ENCODE assay signal across 19 cellular contexts in the genomic region with DNA sequence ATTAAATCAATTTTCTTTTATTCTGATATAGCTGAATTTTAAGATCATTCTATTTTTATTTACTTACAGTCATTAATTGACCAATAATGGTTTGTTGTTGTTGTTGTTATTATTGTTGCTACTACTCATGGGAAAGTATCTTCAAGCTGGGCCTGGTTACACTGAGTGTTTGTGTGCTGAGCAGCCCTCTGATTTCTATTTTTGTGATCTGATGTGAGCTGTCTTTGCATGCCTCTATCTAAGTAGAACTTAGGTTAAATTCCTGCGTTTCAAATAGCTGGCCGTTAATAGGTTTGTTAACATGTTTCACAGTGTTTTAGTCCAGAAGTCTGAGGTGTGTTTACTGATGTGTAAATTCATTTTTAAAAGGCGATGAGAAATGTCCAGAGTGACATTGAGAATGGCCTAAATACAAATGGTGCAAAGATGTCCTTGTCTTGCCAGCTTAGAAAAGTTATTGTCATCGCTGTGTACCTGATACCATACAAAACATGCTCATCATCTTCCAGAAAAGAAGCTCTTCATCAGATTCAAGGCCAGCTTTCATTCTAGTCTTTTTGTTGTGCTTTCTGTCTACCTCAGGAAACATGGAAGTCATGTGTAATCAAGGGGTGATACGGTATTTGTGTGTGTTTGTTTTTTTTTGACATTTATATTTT. TPM values are rescaled to one million over a fixed set of nuclear protein-coding genes. Genes with fewer than 3 reads are reported as not detected.
DNase-seq lines count a peak whose midpoint lies in the region; ATAC-seq and TF ChIP-seq lines count a peak whose summit lies in the region.
"Had no signal": no experiment of that assay in that cellular context is flagged by ENCODE, and none has a peak within 500 bp of the region (broad histone marks: within the 10 kb centered on the region; RNA-seq: fewer than 3 reads in every experiment).

No MANE protein-coding gene starts in this region.

- WGBS in heart right ventricle, 2 donors: 47 to 64% methylated on average over 5 of the region's 5 CpGs

- H3K9me3 ChIP-seq in heart right ventricle (no peaks in the 10 kb centered on the region), skeletal muscle tissue (ENCODE audit: control insufficient read depth in 3 of 3, low read length in 3 of 3) (no peaks in the 10 kb centered on the region)
- H3K9me3 ChIP-seq: A549, BLaER1 had no signal

- no peak for TF ChIP-seq CTCF in natural killer cell (IDR thresholded peaks at IDR 0.05)
- TF ChIP-seq CTCF in heart right ventricle (IDR thresholded peaks at IDR 0.05): no peak
- TF ChIP-seq CTCF in omental fat pad (IDR thresholded peaks at IDR 0.05): no peak

- H3K27me3 ChIP-seq in heart right ventricle (no peaks in the 10 kb centered on the region), skeletal muscle tissue (ENCODE audit: control insufficient read depth in 3 of 3, insufficient read depth in 3 of 3, low read length in 3 of 3) (no peaks in the 10 kb centered on the region)
- H3K27me3 ChIP-seq: BLaER1 had no signal

- ATAC-seq in natural killer cell (no peak), heart right ventricle (peak; percentile 49 to 92 (median 84)), omental fat pad (ENCODE audit: low FRiP score) (no peak)
- no peak for ATAC-seq in natural killer cell treated with Interleukin-12 subunit alpha and Interleukin-12 subunit beta and Interleukin-15 and Interleukin-18, amount 100 ng/mL, for 72 hours
- ATAC-seq in stimulated activated memory B cell treated with anti-CD40 and anti-IgM and Interleukin-4, amounts not matched to agents 10 μg/mL and 1 μg/mL and 100 μg/mL, for 72 hours: no peak
- ATAC-seq: A549; CD8-positive, alpha-beta T cell; Panc1 had no signal

- DNase-seq in natural killer cell: no peak
- no peak for DNase-seq in natural killer cell treated with Interleukin-12 subunit alpha and Interleukin-12 subunit beta and Interleukin-15 and Interleukin-18, amount 100 ng/mL, for 72 hours (ENCODE audit: low spot score)
- DNase-seq in heart right ventricle: no peak
- DNase-seq in islet precursor cell: peak; percentile 2
- no peak for DNase-seq in NCI-H1930 (lab: John Stamatoyannopoulos, UW)
- no peak for DNase-seq in omental fat pad (ENCODE audit: low spot score)
- DNase-seq: Calu3; CD8-positive, alpha-beta T cell; H9; NCI-H1417 treated with DMSO at 0.1 percent for 48 hours; NCI-H2029 treated with DMSO at 0.1 percent for 48 hours; NCI-H2171; NCI-H446 treated with DMSO at 0.1 percent for 48 hours had no signal

- no peaks in the 10 kb centered on the region for H3K27me3 Mint-ChIP-seq in natural killer cell (ENCODE audit: low read depth in 2 of 2)
- no peaks in the 10 kb centered on the region for H3K27me3 Mint-ChIP-seq in natural killer cell treated with Interleukin-12 subunit alpha and Interleukin-12 subunit beta and Interleukin-15 and Interleukin-18, amount 100 ng/mL, for 72 hours
- no peaks in the 10 kb centered on the region for H3K27me3 Mint-ChIP-seq in stimulated activated memory B cell treated with anti-CD40 and anti-IgM and Interleukin-4, amounts not matched to agents 10 μg/mL and 1 μg/mL and 100 μg/mL, for 72 hours

- H3K4me3 ChIP-seq in heart right ventricle (peak overlapping the region in 6 of 10 donors; percentile 2 to 37 (median 10)), skeletal muscle tissue (ENCODE audit: low read length in 3 of 3) (peak overlapping the region in 1 of 3 donors; percentile 27)
- H3K4me3 ChIP-seq: A549, BLaER1 had no signal

- H3K36me3 ChIP-seq in heart right ventricle (peaks cover 0 to 63% (median 7%) of the 10 kb centered on the region in 9 donors), skeletal muscle tissue (ENCODE audit: control insufficient read depth in 3 of 3, insufficient read depth in 3 of 3, low read length in 3 of 3) (peaks cover 0 to 7% (median 0%) of the 10 kb centered on the region in 3 donors)

- H3K27ac ChIP-seq in heart right ventricle: peak overlapping the region; percentile 48 to 88 (median 70)
- H3K27ac ChIP-seq in skeletal muscle tissue (ENCODE audit: low read depth, low read length): peak overlapping the region; percentile 76
- H3K27ac ChIP-seq: A549, BLaER1 had no signal

- H3K36me3 Mint-ChIP-seq in natural killer cell: no peaks in the 10 kb centered on the region
- H3K36me3 Mint-ChIP-seq in natural killer cell treated with Interleukin-12 subunit alpha and Interleukin-12 subunit beta and Interleukin-15 and Interleukin-18, amount 100 ng/mL, for 72 hours: peaks cover 17% of the 10 kb centered on the region
- H3K36me3 Mint-ChIP-seq in stimulated activated memory B cell treated with anti-CD40 and anti-IgM and Interleukin-4, amounts not matched to agents 10 μg/mL and 1 μg/mL and 100 μg/mL, for 72 hours: peaks cover 44% of the 10 kb centered on the region

- H3K27ac Mint-ChIP-seq in natural killer cell: peak overlapping the region; percentile 24 to 72
- peak overlapping the region in 1 of 2 donors; percentile 19 for H3K27ac Mint-ChIP-seq in natural killer cell treated with Interleukin-12 subunit alpha and Interleukin-12 subunit beta and Interleukin-15 and Interleukin-18, amount 100 ng/mL, for 72 hours
- H3K27ac Mint-ChIP-seq in stimulated activated memory B cell treated with anti-CD40 and anti-IgM and Interleukin-4, amounts not matched to agents 10 μg/mL and 1 μg/mL and 100 μg/mL, for 72 hours: no peak overlapping the region
- H3K27ac Mint-ChIP-seq: CD8-positive, alpha-beta T cell; H9 had no signal

- intact Hi-C loops in natural killer cell (cut with micrococcal nuclease) (no loop called here), heart right ventricle (cut with DNase I) (no loop called here)

- H3K9me3 Mint-ChIP-seq in natural killer cell: no peaks in the 10 kb centered on the region
- no peaks in the 10 kb centered on the region for H3K9me3 Mint-ChIP-seq in natural killer cell treated with Interleukin-12 subunit alpha and Interleukin-12 subunit beta and Interleukin-15 and Interleukin-18, amount 100 ng/mL, for 72 hours
- no peaks in the 10 kb centered on the region for H3K9me3 Mint-ChIP-seq in stimulated activated memory B cell treated with anti-CD40 and anti-IgM and Interleukin-4, amounts not matched to agents 10 μg/mL and 1 μg/mL and 100 μg/mL, for 72 hours
- H3K9me3 Mint-ChIP-seq: CD8-positive, alpha-beta T cell; H9 had no signal

- no peak overlapping the region for H3K4me3 Mint-ChIP-seq in natural killer cell
- no peak overlapping the region for H3K4me3 Mint-ChIP-seq in natural killer cell treated with Interleukin-12 subunit alpha and Interleukin-12 subunit beta and Interleukin-15 and Interleukin-18, amount 100 ng/mL, for 72 hours
- H3K4me3 Mint-ChIP-seq in stimulated activated memory B cell treated with anti-CD40 and anti-IgM and Interleukin-4, amounts not matched to agents 10 μg/mL and 1 μg/mL and 100 μg/mL, for 72 hours: no peak overlapping the region
- H3K4me3 Mint-ChIP-seq: CD8-positive, alpha-beta T cell; H9 had no signal

- peaks cover 3 to 84% (median 54%) of the 10 kb centered on the region in 9 donors for H3K4me1 ChIP-seq in heart right ventricle
- peaks cover 13 to 20% (median 17%) of the 10 kb centered on the region in 3 donors for H3K4me1 ChIP-seq in skeletal muscle tissue (ENCODE audit: control insufficient read depth in 3 of 3, insufficient read depth in 3 of 3, low read length in 3 of 3)

- peak overlapping the region; percentile 17 to 36 (median 28) for H3K9ac ChIP-seq in skeletal muscle tissue (ENCODE audit: low read depth in 1 of 3, low read length in 3 of 3)
- H3K9ac ChIP-seq: BLaER1 had no signal

- H3K4me1 Mint-ChIP-seq in natural killer cell: peaks cover 53 to 65% of the 10 kb centered on the region in 2 donors
- peaks cover 39 to 44% of the 10 kb centered on the region in 2 donors for H3K4me1 Mint-ChIP-seq in natural killer cell treated with Interleukin-12 subunit alpha and Interleukin-12 subunit beta and Interleukin-15 and Interleukin-18, amount 100 ng/mL, for 72 hours (ENCODE audit: low read depth in 2 of 2)
- peaks cover 34% of the 10 kb centered on the region for H3K4me1 Mint-ChIP-seq in stimulated activated memory B cell treated with anti-CD40 and anti-IgM and Interleukin-4, amounts not matched to agents 10 μg/mL and 1 μg/mL and 100 μg/mL, for 72 hours
- H3K4me1 Mint-ChIP-seq: H9 had no signal

RNA-seq across cellular contexts. Expression of a gene that starts 15.8 kb away (rescaled TPM):
- total RNA-seq in natural killer cell (100 to 1,000 TPM; 239 to 291 (median 243) TPM), heart right ventricle (100 to 1,000 TPM in 9 of 10 donors, 10 to 100 TPM in 1; 84.0 to 177 (median 147) TPM), skeletal muscle tissue (51.7 TPM), omental fat pad (100 to 1,000 TPM in 2 of 4 donors, 10 to 100 TPM in 2; 80.4 to 122 (median 97.8) TPM)
- 100 to 1,000 TPM; 141 to 238 TPM for total RNA-seq in natural killer cell treated with Interleukin-12 subunit alpha and Interleukin-12 subunit beta and Interleukin-15 and Interleukin-18, amount 100 ng/mL, for 72 hours
- polyA plus RNA-seq in heart right ventricle: 100 to 1,000 TPM in 1 of 2 donors, 10 to 100 TPM in 1; 41.9 to 104 TPM

RNA-seq across cellular contexts. Expression of a gene that starts 35.8 kb away (rescaled TPM):
- total RNA-seq in natural killer cell (10 to 100 TPM; 29.5 to 64.0 (median 48.3) TPM), heart right ventricle (100 to 1,000 TPM in 1 of 10 donors, 10 to 100 TPM in 9; 42.5 to 129 (median 82.6) TPM), skeletal muscle tissue (15.1 TPM), omental fat pad (10 to 100 TPM; 34.0 to 57.8 (median 40.6) TPM)
- total RNA-seq in natural killer cell treated with Interleukin-12 subunit alpha and Interleukin-12 subunit beta and Interleukin-15 and Interleukin-18, amount 100 ng/mL, for 72 hours: 10 to 100 TPM; 27.8 to 32.5 TPM
- 10 to 100 TPM; 36.7 to 45.7 TPM for polyA plus RNA-seq in heart right ventricle

RNA-seq across cellular contexts. Expression of a gene that starts 55.6 kb away (rescaled TPM):
- total RNA-seq in natural killer cell: 10 to 100 TPM; 28.8 to 31.3 (median 30.6) TPM
- total RNA-seq in natural killer cell treated with Interleukin-12 subunit alpha and Interleukin-12 subunit beta and Interleukin-15 and Interleukin-18, amount 100 ng/mL, for 72 hours: 10 to 100 TPM; 23.2 to 34.7 TPM
- 10 to 100 TPM; 23.8 to 41.7 (median 30.8) TPM for total RNA-seq in heart right ventricle
- 10 to 100 TPM; 25.8 to 30.9 TPM for polyA plus RNA-seq in heart right ventricle
- 17.2 TPM for total RNA-seq in skeletal muscle tissue
- 10 to 100 TPM; 25.7 to 43.1 (median 28.2) TPM for total RNA-seq in omental fat pad
- total RNA-seq: SK-MEL-5 had no signal

Comparison
In these comparisons a context has a peak if more than half of its experiments do, and no peak if none do; other contexts are left out.
1. ATAC-seq: peak in heart right ventricle (8 of 8); none in natural killer cell (0 of 3), natural killer cell treated with Interleukin-12 subunit alpha and Interleukin-12 subunit beta and Interleukin-15 and Interleukin-18, amount 100 ng/mL, for 72 hours (0 of 2), omental fat pad (single experiment) and stimulated activated memory B cell treated with anti-CD40 and anti-IgM and Interleukin-4, amounts not matched to agents 10 μg/mL and 1 μg/mL and 100 μg/mL, for 72 hours (single experiment).